In the genomic region with DNA sequence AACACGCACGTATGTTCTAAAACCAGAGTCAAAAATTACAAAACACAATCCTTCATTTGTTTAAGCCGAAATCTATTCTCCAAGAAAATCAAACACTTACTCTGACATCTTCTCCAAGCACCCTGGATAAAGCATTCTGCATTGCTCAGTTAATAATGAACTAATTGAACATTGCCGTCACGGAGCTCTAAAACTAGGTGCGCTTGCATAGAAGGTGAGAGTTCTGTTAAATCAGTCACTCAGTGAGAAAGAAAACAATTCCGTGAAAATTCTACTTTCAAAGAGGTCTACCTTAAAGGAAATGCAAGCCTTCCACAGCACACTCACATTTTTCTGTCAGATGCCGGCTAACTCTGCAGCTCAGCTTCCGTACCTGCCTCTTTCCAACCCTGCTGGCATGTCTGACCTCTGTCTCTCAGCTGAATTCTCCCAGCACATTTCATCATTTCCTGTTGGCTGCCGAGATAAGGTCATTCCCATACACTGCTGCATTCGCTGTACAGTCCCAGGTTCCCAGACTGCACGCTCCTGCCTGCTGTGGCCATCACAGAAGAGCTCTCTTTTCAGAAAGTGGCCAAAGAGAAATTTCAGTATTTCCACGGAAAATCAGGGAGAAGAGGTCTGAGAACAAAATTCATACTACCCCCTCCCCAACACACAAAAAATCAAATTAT, we compare ENCODE assay signal across 10 cellular contexts. TPM values are rescaled to one million over a fixed set of nuclear protein-coding genes. Genes with fewer than 3 reads are reported as not detected.
DNase-seq lines count a peak whose midpoint lies in the region; ATAC-seq, FAIRE-seq and TF ChIP-seq lines count a peak whose summit lies in the region.
"Had no signal": no experiment of that assay in that cellular context is flagged by ENCODE, and none has a peak within 500 bp of the region (broad histone marks: within the 10 kb centered on the region; RNA-seq: fewer than 3 reads in every experiment).

No MANE protein-coding gene starts in this region.

- no peaks in the 10 kb centered on the region for H3K23me2 ChIP-seq in H1 (ENCODE audit: low read depth, low read length)

- 82% methylated on average over 13 of the region's 13 CpGs; no CpG with 5 or more reads in 1 of the 2 experiments for WGBS in H1 (ENCODE audit: extremely low coverage in 1 of 2, insufficient coverage in 1 of 2, insufficient read length in 1 of 2, insufficient replicate concordance in 2 of 2, low coverage in 1 of 2, low lambda C conversion rate in 2 of 2, missing lambda C conversion rate in 1 of 2), 2 experiments

- peak overlapping the region in 8 of 9 donors; percentile 40 to 89 (median 64) for H3K27ac Mint-ChIP-seq in naive thymus-derived CD4-positive, alpha-beta T cell

- ATAC-seq in naive thymus-derived CD4-positive, alpha-beta T cell = peak; percentile 30
- ATAC-seq in HG02840 (IDR thresholded peaks at IDR 0.05; ENCODE audit: low FRiP score, unreplicated experiment) = no peak
- ATAC-seq in HG02973 (IDR thresholded peaks at IDR 0.05; ENCODE audit: unreplicated experiment) = no peak

- no peak overlapping the region; the same call in 1 of the 2 replicates for H2BK12ac ChIP-seq in H1 (ENCODE audit: low read depth, low read length)

- no peak overlapping the region for H3K9ac ChIP-seq in H1 (replicated peaks in 1 of 4; ENCODE audit: extremely low read depth in 1 of 4, low read depth in 3 of 4, low read length in 3 of 4)

- H2BK20ac ChIP-seq in H1 (ENCODE audit: low read length) = no peak overlapping the region

- peak overlapping the region; percentile 45 to 75 (median 52) for H3K4me3 Mint-ChIP-seq in naive thymus-derived CD4-positive, alpha-beta T cell
- H3K4me3 Mint-ChIP-seq: IgD-negative memory B cell had no signal

- no peaks in the 10 kb centered on the region for H3K27me3 Mint-ChIP-seq in naive thymus-derived CD4-positive, alpha-beta T cell
- H3K27me3 Mint-ChIP-seq: IgD-negative memory B cell had no signal

- peak overlapping the region in 1 of 2 experiments; percentile 52; a peak in 2 of 4 replicates for H3K4me2 ChIP-seq in H1 (ENCODE audit: insufficient read depth in 1 of 2, low read depth in 2 of 2, low read length in 2 of 2)

- peaks cover 8 to 88% of the 10 kb centered on the region in 2 experiments for H3K79me2 ChIP-seq in H1 (ENCODE audit: control insufficient read depth in 1 of 2, insufficient read depth in 2 of 2, low read length in 2 of 2)

- no peaks in the 10 kb centered on the region for H3K9me3 ChIP-seq in Peyer's patch
- no peaks in the 10 kb centered on the region for H3K9me3 ChIP-seq in H1 (ENCODE audit: insufficient read depth in 2 of 2, low read depth in 1 of 2, low read length in 1 of 2)
- H3K9me3 ChIP-seq in naive thymus-derived CD4-positive, alpha-beta T cell (ENCODE audit: control insufficient read depth in 2 of 3, low read length in 3 of 3) = no peaks in the 10 kb centered on the region

- TF ChIP-seq CTCF in Peyer's patch (IDR thresholded peaks at IDR 0.05) = peak in 1 of 6 experiments; percentile 22
- TF ChIP-seq CTCF in H1 (IDR thresholded peaks at IDR 0.05; ENCODE audit: control extremely low read depth in 1 of 3, insufficient read depth in 1 of 3, low read depth in 1 of 3, low read length in 3 of 3) = no peak

- no peak overlapping the region for H2AFZ ChIP-seq in H1 (ENCODE audit: low read length)

- H3K27me3 ChIP-seq in Peyer's patch = no peaks in the 10 kb centered on the region
- no peaks in the 10 kb centered on the region for H3K27me3 ChIP-seq in H1 (replicated peaks in 1 of 4; ENCODE audit: control insufficient read depth in 3 of 4, extremely low read depth in 1 of 4, insufficient read depth in 3 of 4, low read length in 3 of 4)
- no peaks in the 10 kb centered on the region for H3K27me3 ChIP-seq in naive thymus-derived CD4-positive, alpha-beta T cell (ENCODE audit: control insufficient read depth in 2 of 2, insufficient read depth in 2 of 2, low read length in 2 of 2)

- H3K9me3 Mint-ChIP-seq in naive thymus-derived CD4-positive, alpha-beta T cell = no peaks in the 10 kb centered on the region
- H3K9me3 Mint-ChIP-seq: IgD-negative memory B cell had no signal

- H3K36me3 ChIP-seq in Peyer's patch (no peaks in the 10 kb centered on the region), H1 (ENCODE audit: control insufficient read depth in 2 of 4, insufficient read depth in 4 of 4, low read length in 3 of 4) (peaks cover 0 to 3% (median 0%) of the 10 kb centered on the region in 4 experiments; a peak in 1 of 8 replicates)
- H3K36me3 ChIP-seq in naive thymus-derived CD4-positive, alpha-beta T cell (ENCODE audit: control insufficient read depth in 2 of 3, insufficient read depth in 3 of 3, low read length in 3 of 3) = no peaks in the 10 kb centered on the region

- no peak for FAIRE-seq in H1 (lab: Jason Lieb, UNC)

- no peak overlapping the region for H3K14ac ChIP-seq in H1 (ENCODE audit: insufficient read length)

- POLR2A ChIA-PET in H1 (lab: Charles Lee; ENCODE audit: partially characterized antibody) = interaction anchor here (0.9 to 1.8 kb wide), 5 partner anchors 10 to 74 kb away, joined by 3 to 10 read pairs (median 3); a partner anchor contains a TSS
- POLR2A ChIA-PET in naive thymus-derived CD4-positive, alpha-beta T cell (lab: Charles Lee) = interaction anchor here (0.6 to 1.2 kb wide), 2 partner anchors 15 to 40 kb away, joined by 3 to 4 read pairs; no protein-coding TSS in a partner anchor

- H4K8ac ChIP-seq in H1 (ENCODE audit: extremely low read depth, insufficient read depth, low read length) = no peak overlapping the region

- no peak overlapping the region for H2BK120ac ChIP-seq in H1 (replicated peaks; ENCODE audit: low read depth, low read length)

- H3K18ac ChIP-seq in H1 (ENCODE audit: extremely low read depth, low read length) = no peak overlapping the region

- H3K56ac ChIP-seq in H1 (replicated peaks; ENCODE audit: insufficient read length, low read depth, low read length) = no peak overlapping the region

- no peak overlapping the region for H3K4ac ChIP-seq in H1 (replicated peaks; ENCODE audit: insufficient read length, low read depth, low read length)

- H3K4me3 ChIP-seq in Peyer's patch (peak overlapping the region in 2 of 4 donors; percentile 34 to 39), H1 (ENCODE audit: extremely low read depth in 1 of 4, insufficient read depth in 2 of 4, low read depth in 3 of 4, low read length in 4 of 4) (no peak overlapping the region)
- H3K4me3 ChIP-seq in naive thymus-derived CD4-positive, alpha-beta T cell (ENCODE audit: low read length) = no peak overlapping the region
- H3K4me3 ChIP-seq: skin epidermis had no signal

- no peak overlapping the region for H4K5ac ChIP-seq in H1 (ENCODE audit: insufficient read length, low read depth, low read length)

- no peak overlapping the region for H2AK5ac ChIP-seq in H1 (ENCODE audit: low read depth, low read length)

- TF ChIP-seq POLR2A in Peyer's patch (IDR thresholded peaks at IDR 0.05) (peak; percentile 60 to 72), H1 (IDR thresholded peaks at IDR 0.05; ENCODE audit: control extremely low read depth in 1 of 2, low read depth in 2 of 2, low read length in 2 of 2) (no peak)

- H3K4me1 ChIP-seq in Peyer's patch = peaks cover 0 to 54% (median 4%) of the 10 kb centered on the region in 4 donors
- H3K4me1 ChIP-seq in H1 (replicated peaks in 1 of 4; ENCODE audit: control insufficient read depth in 3 of 4, insufficient read depth in 4 of 4, low read length in 3 of 4) = peaks cover 13 to 32% (median 28%) of the 10 kb centered on the region in 4 experiments
- peaks cover 0 to 23% of the 10 kb centered on the region in 2 donors for H3K4me1 ChIP-seq in naive thymus-derived CD4-positive, alpha-beta T cell (ENCODE audit: control insufficient read depth in 2 of 2, insufficient read depth in 2 of 2, low read length in 2 of 2)

- H2BK5ac ChIP-seq in H1 (ENCODE audit: low read depth, low read length) = no peak overlapping the region

- H3K4me1 Mint-ChIP-seq in naive thymus-derived CD4-positive, alpha-beta T cell = peaks cover 44 to 89% (median 80%) of the 10 kb centered on the region in 7 donors

- no peak overlapping the region for H4K91ac ChIP-seq in H1 (replicated peaks; ENCODE audit: insufficient read length, low read length)

- DNase-seq in GF-D8 (lab: John Stamatoyannopoulos, UW) = peak; percentile 83
- DNase-seq in Peyer's patch = peak in 1 of 3 donors; percentile 77
- no peak for DNase-seq in H1 (ENCODE audit: low read depth in 1 of 2, low spot score in 2 of 2)
- peak in 1 of 9 donors; percentile 10 for DNase-seq in naive thymus-derived CD4-positive, alpha-beta T cell
- no peak for DNase-seq in NOMO-1 treated with DMSO at 0.1 percent for 48 hours (lab: John Stamatoyannopoulos, UW; ENCODE audit: unreplicated experiment)
- DNase-seq in stimulated activated CD4-positive, alpha-beta T cell treated with anti-CD3 and anti-CD28 coated beads, Interleukin-1b, Interleukin-23, amount 100 ng/mL, for 48 hours = no peak

- H4K20me1 ChIP-seq in H1 (replicated peaks in 1 of 2; ENCODE audit: control insufficient read depth in 1 of 2, insufficient read depth in 2 of 2, low read length in 2 of 2) = peaks cover 13 to 30% of the 10 kb centered on the region in 2 experiments

- no peak overlapping the region for H3K23ac ChIP-seq in H1 (ENCODE audit: insufficient read length)

- CTCF ChIA-PET in H1 (lab: Charles Lee; ENCODE audit: partially characterized antibody) = interaction anchor here (0.5 to 1.3 kb wide), 4 partner anchors 13 to 29 kb away, joined by 3 to 5 read pairs (median 4); no protein-coding TSS in a partner anchor
- CTCF ChIA-PET in naive thymus-derived CD4-positive, alpha-beta T cell (lab: Charles Lee) = interaction anchor here (1.0 kb wide), 1 partner anchor 74 kb away, joined by 3 read pairs; no protein-coding TSS in a partner anchor

- no peak for TF ChIP-seq EP300 in H1 (IDR thresholded peaks at IDR 0.05; ENCODE audit: borderline replicate concordance in 1 of 2, low read depth in 2 of 2, low read length in 2 of 2)

- no peak for TF ChIP-seq RAD21 in H1 (IDR thresholded peaks at IDR 0.05 in 1 of 2, conservative IDR thresholded peaks at IDR 0.05 in 1 of 2; ENCODE audit: low read depth in 2 of 2, low read length in 2 of 2)

- H3K27ac ChIP-seq in Peyer's patch (peak overlapping the region in 3 of 4 donors; percentile 41 to 74 (median 74)), H1 (ENCODE audit: low read depth, low read length) (no peak overlapping the region)
- peak overlapping the region; percentile 43 for H3K27ac ChIP-seq in naive thymus-derived CD4-positive, alpha-beta T cell (ENCODE audit: low read depth, low read length)

- peaks cover 6% of the 10 kb centered on the region for H3K79me1 ChIP-seq in H1 (ENCODE audit: low read depth, low read length)

- H2BK15ac ChIP-seq in H1 (ENCODE audit: low read length) = no peak overlapping the region

- peaks cover 4 to 20% (median 8%) of the 10 kb centered on the region in 5 donors for H3K36me3 Mint-ChIP-seq in naive thymus-derived CD4-positive, alpha-beta T cell

- intact Hi-C loops in naive thymus-derived CD4-positive, alpha-beta T cell (cut with micrococcal nuclease) = loop anchor here in 1 of 2 donors (5.0 kb wide), 1 partner anchor 58 kb away; a partner anchor contains a TSS

RNA-seq across cellular contexts. Expression of a gene that starts 55.3 kb away (rescaled TPM):
- total RNA-seq in Peyer's patch = 100 to 1,000 TPM in 3 of 4 donors, 10 to 100 TPM in 1; 58.0 to 149 (median 110) TPM
- 62.6 and 64.2 TPM in 2 replicates for total RNA-seq in H1 (2021; fragmentation: NEBNext Ultra II Directional; extraction: Animal tissue kit (Norgen Biotek cat#: 25700))
- polyA plus RNA-seq in H1 (2011; rRNA removed) = 44.8 and 57.8 TPM in 2 replicates
- 73.7 TPM for polyA plus RNA-seq in H1 (2011; cell fraction: cytosol; rRNA removed)
- 60.0 TPM for polyA plus RNA-seq in H1 (2011; cell fraction: nucleus; rRNA removed)
- 48.4 to 49.4 TPM (median 48.9 TPM) in 4 replicates for polyA plus RNA-seq in H1 (2012, experiment 1 of 2)
- polyA plus RNA-seq in H1 (2012, experiment 2 of 2) = 18.3 TPM
- polyA plus RNA-seq in H1 (2013, experiment 1 of 2) = 32.1 TPM
- polyA plus RNA-seq in H1 (2013, experiment 2 of 2) = 31.1 TPM
- polyA minus RNA-seq in H1 (2011; rRNA and poly(A)+ RNA removed) = 34.2 and 37.0 TPM in 2 replicates
- polyA minus RNA-seq in H1 (2011; cell fraction: cytosol; rRNA and poly(A)+ RNA removed) = 19.7 TPM
- polyA minus RNA-seq in H1 (2011; cell fraction: nucleus; rRNA and poly(A)+ RNA removed) = 19.7 TPM
- total RNA-seq in naive thymus-derived CD4-positive, alpha-beta T cell = 10 to 100 TPM; 27.6 to 62.5 (median 38.1) TPM
- polyA plus RNA-seq in naive thymus-derived CD4-positive, alpha-beta T cell = 10 to 100 TPM; 26.6 to 36.3 TPM

Comparison
In these comparisons a context has a peak if more than half of its experiments do, and no peak if none do; other contexts are left out.
1. POLR2A ChIP-seq: peak in Peyer's patch (2 of 2); none in H1 (0 of 2).